8 cellular contexts compared by ENCODE assay signal in the genomic region with DNA sequence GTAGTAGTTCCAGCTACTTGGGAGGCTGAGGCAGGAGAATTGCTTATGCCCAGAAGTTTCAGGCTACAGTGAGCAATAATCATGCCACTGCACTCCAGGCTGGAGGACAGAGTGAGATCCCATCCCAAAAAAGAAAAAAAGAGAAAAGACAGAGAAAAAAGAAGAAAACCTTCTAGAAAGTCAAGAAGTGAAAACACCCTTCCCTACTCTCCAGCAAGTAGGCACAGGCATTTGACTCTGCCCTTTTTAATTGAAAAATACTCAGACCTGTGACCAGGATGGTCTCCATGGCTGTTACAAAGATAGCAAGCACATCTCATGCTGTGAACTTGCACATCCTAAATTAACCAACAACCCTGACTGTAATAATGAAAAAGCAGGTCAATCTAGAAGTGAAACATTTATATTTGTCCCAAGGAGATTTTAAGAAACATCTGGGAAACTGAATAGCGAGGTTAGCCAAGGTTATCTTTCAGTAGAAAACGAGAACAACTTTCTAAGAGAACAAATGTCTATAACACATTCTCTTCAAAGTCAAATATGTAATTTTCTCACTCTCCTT. TPM values are rescaled to one million over a fixed set of nuclear protein-coding genes. Genes with fewer than 3 reads are reported as not detected.
DNase-seq lines count a peak whose midpoint lies in the region; ATAC-seq and TF ChIP-seq lines count a peak whose summit lies in the region.

No MANE protein-coding gene starts in this region.

- TF ChIP-seq CTCF in cardiac fibroblast (IDR thresholded peaks at IDR 0.05; ENCODE audit: low read depth, low read length), result no peak
- TF ChIP-seq CTCF in sigmoid colon (IDR thresholded peaks at IDR 0.05), result no peak
- TF ChIP-seq CTCF in body of pancreas (IDR thresholded peaks at IDR 0.05), result no peak

- H3K4me1 ChIP-seq in sigmoid colon (peaks cover 0 to 33% (median 18%) of the 10 kb centered on the region in 4 donors), body of pancreas (peaks cover 17% of the 10 kb centered on the region)

- H3K36me3 ChIP-seq in sigmoid colon, result no peaks in the 10 kb centered on the region
- H3K36me3 ChIP-seq in body of pancreas (replicated peaks in 1 of 2; ENCODE audit: insufficient read depth in 1 of 2, low read depth in 2 of 2), result no peaks in the 10 kb centered on the region

- TF ChIP-seq POLR2A in sigmoid colon (IDR thresholded peaks at IDR 0.05) (no peak), body of pancreas (IDR thresholded peaks at IDR 0.05) (no peak)

- intact Hi-C loops in sigmoid colon (cut with DNase I) (loop anchor here (2.0 to 10.0 kb wide), 4 partner anchors 59 to 229 kb away; no protein-coding TSS in a partner anchor), body of pancreas (cut with DNase I) (no loop called here)

- H3K27me3 ChIP-seq in sigmoid colon (no peaks in the 10 kb centered on the region), body of pancreas (peaks cover 0 to 11% of the 10 kb centered on the region in 2 donors)

- TF ChIP-seq EP300 in sigmoid colon (IDR thresholded peaks at IDR 0.05), result no peak

- ATAC-seq in GM19395 (IDR thresholded peaks at IDR 0.05; ENCODE audit: unreplicated experiment) (peak; percentile 47), HG03060 (IDR thresholded peaks at IDR 0.05; ENCODE audit: low read depth, unreplicated experiment) (peak; percentile 36), body of pancreas (no peak)

- DNase-seq in cardiac fibroblast (ENCODE audit: low read depth in 2 of 2) (no peak), sigmoid colon (no peak), SIG-M5 (lab: John Stamatoyannopoulos, UW) (no peak), NCI-H2107 treated with DMSO at 0.1 percent for 48 hours (lab: John Stamatoyannopoulos, UW; ENCODE audit: unreplicated experiment) (no peak), body of pancreas (no peak), NCI-H1436 (lab: John Stamatoyannopoulos, UW) (no peak)

- no peaks in the 10 kb centered on the region for H3K9me3 ChIP-seq in sigmoid colon
- H3K9me3 ChIP-seq in body of pancreas, result no peaks in the 10 kb centered on the region

- H3K4me3 ChIP-seq in cardiac fibroblast (replicated peaks in 1 of 2; ENCODE audit: low read depth in 2 of 2, low read length in 2 of 2) (peak overlapping the region; percentile 90 to 96), sigmoid colon (peak overlapping the region; percentile 58 to 83 (median 72)), body of pancreas (no peak overlapping the region)

- 51 to 68% methylated on average over 2 of the region's 2 CpGs for WGBS in sigmoid colon, 2 donors
- WGBS in body of pancreas, 2 donors, result 50 to 51% methylated on average over 2 of the region's 2 CpGs

- H3K27ac ChIP-seq in sigmoid colon (peak overlapping the region; percentile 85 to 91 (median 86)), body of pancreas (no peak overlapping the region)

RNA-seq across cellular contexts. Expression of a gene that starts 2.0 kb away (rescaled TPM):
- total RNA-seq in sigmoid colon (10 to 100 TPM; 61.5 to 77.5 (median 70.2) TPM), body of pancreas (10 to 100 TPM; 15.6 to 20.1 TPM)
- 1 to 10 TPM in 2 of 3 donors, under 1 TPM in 1; 0.46 to 5.2 (median 3.6) TPM for polyA plus RNA-seq in sigmoid colon

Comparison
In these comparisons a context has a peak if more than half of its experiments do, and no peak if none do; other contexts are left out.
1. H3K4me3 ChIP-seq: peak in cardiac fibroblast (2 of 2) and sigmoid colon (4 of 4); none in body of pancreas (0 of 2).
2. H3K27ac ChIP-seq: peak in sigmoid colon (4 of 4); none in body of pancreas (0 of 4).